In genomic region chr7:2817456-2817855, GRCh38 we compare ENCODE assay signal across 1 cellular context.
TF ChIP-seq lines count a peak whose summit lies in the region.

No MANE protein-coding gene starts in this region.

TF ChIP-seq in GM23338, 12 proteins besides CTCF, POLR2A, EP300 and RAD21 (continued from another document):
- TF ChIP-seq NANOG (IDR thresholded peaks at IDR 0.05; ENCODE audit: borderline replicate concordance) (no peak), REST (IDR thresholded peaks at IDR 0.05; ENCODE audit: unreplicated experiment) (no peak)
